9 cellular contexts compared by ENCODE assay signal in the genomic region with DNA sequence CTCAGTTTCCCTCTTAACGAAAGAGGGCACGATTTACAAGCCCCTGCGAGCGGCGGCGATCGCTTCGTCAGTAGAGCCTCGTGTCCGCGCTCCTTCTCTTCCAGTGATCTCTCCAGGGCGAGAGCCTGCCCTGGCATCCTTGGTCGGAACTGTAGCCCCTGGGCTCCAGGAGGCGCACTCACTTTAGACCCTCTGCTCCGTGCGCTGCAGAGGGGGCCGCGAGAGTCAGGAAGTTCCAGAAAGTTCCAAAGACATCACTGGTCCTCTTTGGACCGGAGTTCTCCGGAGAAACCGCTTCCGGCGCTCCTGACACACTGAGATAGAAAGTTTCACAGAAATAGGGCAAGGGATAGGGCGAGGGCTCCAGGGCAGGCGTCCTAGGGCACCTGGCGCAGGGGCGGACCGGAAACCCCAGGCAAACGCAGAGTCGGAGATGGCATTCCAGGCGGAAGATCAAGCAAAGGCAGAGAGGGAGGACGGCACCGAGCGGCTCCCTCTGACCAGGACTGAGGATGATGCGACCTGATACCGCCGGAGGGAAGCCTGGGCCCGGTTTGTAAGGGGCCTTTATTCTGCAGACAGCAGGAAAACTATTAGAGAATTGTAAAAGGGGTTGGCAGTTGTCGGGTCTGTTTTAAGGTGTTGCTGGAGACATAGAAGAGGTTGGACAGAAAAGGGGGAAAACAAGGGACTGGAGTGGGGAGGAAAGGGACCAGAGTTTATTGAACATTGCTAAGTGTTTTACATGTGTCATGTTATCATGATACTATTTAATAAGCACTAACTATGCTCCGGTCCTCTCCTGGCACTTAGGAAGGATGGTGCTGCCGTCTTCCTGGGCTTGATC. TPM values are rescaled to one million over a fixed set of nuclear protein-coding genes. Genes with fewer than 3 reads are reported as not detected.
DNase-seq lines count a peak whose midpoint lies in the region; FAIRE-seq and TF ChIP-seq lines count a peak whose summit lies in the region.
"Had no signal": no experiment of that assay in that cellular context is flagged by ENCODE, and none has a peak within 500 bp of the region (broad histone marks: within the 10 kb centered on the region; RNA-seq: fewer than 3 reads in every experiment).

No MANE protein-coding gene starts in this region.

- DNase-seq in H7 (peak; percentile 87), ascending aorta (ENCODE audit: low spot score in 2 of 2) (no peak), NCI-H446 (lab: John Stamatoyannopoulos, UW) (no peak), GM12891 (ENCODE audit: insufficient read length, low spot score) (no peak), NCI-H2196 treated with DMSO at 0.1 percent for 48 hours (lab: John Stamatoyannopoulos, UW; ENCODE audit: unreplicated experiment) (no peak), SIG-M5 (lab: John Stamatoyannopoulos, UW) (no peak)
- DNase-seq: NCI-H1105 had no signal

- H3K36me3 ChIP-seq in H7 (replicated peaks; ENCODE audit: control insufficient read depth, insufficient read depth, low read length), result no peaks in the 10 kb centered on the region
- H3K36me3 ChIP-seq in ascending aorta, result no peaks in the 10 kb centered on the region
- no peaks in the 10 kb centered on the region for H3K36me3 ChIP-seq in skeletal muscle tissue (ENCODE audit: control insufficient read depth in 3 of 3, insufficient read depth in 3 of 3, low read length in 3 of 3)

- no peak for FAIRE-seq in GM12891 (lab: Jason Lieb, UNC)

- peaks cover 49% of the 10 kb centered on the region for H3K27me3 ChIP-seq in H7 (ENCODE audit: control insufficient read depth, insufficient read depth, low read length)
- no peaks in the 10 kb centered on the region for H3K27me3 ChIP-seq in ascending aorta
- peaks cover 0 to 19% (median 19%) of the 10 kb centered on the region in 3 donors for H3K27me3 ChIP-seq in skeletal muscle tissue (ENCODE audit: control insufficient read depth in 3 of 3, insufficient read depth in 3 of 3, low read length in 3 of 3)

- H3K9ac ChIP-seq in skeletal muscle tissue (ENCODE audit: low read depth in 1 of 3, low read length in 3 of 3), result peak overlapping the region in 1 of 3 donors; percentile 66

- H3K4me1 ChIP-seq in ascending aorta, result peaks cover 8 to 12% of the 10 kb centered on the region in 2 donors
- peaks cover 6 to 18% (median 10%) of the 10 kb centered on the region in 3 donors for H3K4me1 ChIP-seq in skeletal muscle tissue (ENCODE audit: control insufficient read depth in 3 of 3, insufficient read depth in 3 of 3, low read length in 3 of 3)

- no peak for TF ChIP-seq CTCF in ascending aorta (IDR thresholded peaks at IDR 0.05)

- H3K4me3 ChIP-seq in H7 (ENCODE audit: insufficient read depth, low read depth, low read length), result peak overlapping the region; percentile 45
- H3K4me3 ChIP-seq in ascending aorta, result peak overlapping the region; percentile 66 to 78
- peak overlapping the region; percentile 49 for H3K4me3 ChIP-seq in iPS-18c (ENCODE audit: insufficient read depth, low read depth, low read length)
- H3K4me3 ChIP-seq in skeletal muscle tissue (ENCODE audit: low read length in 3 of 3), result peak overlapping the region; percentile 30 to 69 (median 38)

- peak overlapping the region; percentile 33 to 54 for H3K27ac ChIP-seq in ascending aorta
- H3K27ac ChIP-seq in skeletal muscle tissue (ENCODE audit: low read depth, low read length), result no peak overlapping the region

- intact Hi-C loops in ascending aorta (cut with DNase I), result loop anchor here (2.0 to 10.0 kb wide), 2 partner anchors 160 to 336 kb away; a partner anchor contains a TSS

- no peak for TF ChIP-seq POLR2A in GM12891 (IDR thresholded peaks at IDR 0.05; ENCODE audit: low read depth, low read length)

- H3K9me3 ChIP-seq in ascending aorta (no peaks in the 10 kb centered on the region), iPS-18c (ENCODE audit: control insufficient read depth, insufficient read depth, low read length) (peaks cover 4% of the 10 kb centered on the region), skeletal muscle tissue (ENCODE audit: control insufficient read depth in 3 of 3, low read length in 3 of 3) (no peaks in the 10 kb centered on the region)

TF ChIP-seq in GM12891, 5 proteins besides CTCF, POLR2A, EP300 and RAD21:
- TF ChIP-seq POLR2AphosphoS5 (IDR thresholded peaks at IDR 0.05; ENCODE audit: low read depth, low read length), result no peak
- no peak for TF ChIP-seq PAX5 (IDR thresholded peaks at IDR 0.05; ENCODE audit: insufficient read depth, low read length, severe bottlenecking)
- TF ChIP-seq TAF1 (IDR thresholded peaks at IDR 0.05; ENCODE audit: low read depth, low read length), result no peak
- TF ChIP-seq SPI1 (IDR thresholded peaks at IDR 0.05; ENCODE audit: low read depth, low read length), result no peak
- no peak for TF ChIP-seq POU2F2 (IDR thresholded peaks at IDR 0.05; ENCODE audit: low read depth, low read length)

RNA-seq across cellular contexts. Expression of a gene that starts 1.3 kb away (rescaled TPM):
- total RNA-seq in H7 (2014; rRNA removed; shearing (Covaris generic)), result 1.3 and 4.0 TPM in 2 replicates
- total RNA-seq in ascending aorta (2.4 TPM), skeletal muscle tissue (0.52 TPM)
- polyA plus RNA-seq in GM12891 (2012; ENCODE audit: low read depth, missing spikeins), result 0.40 TPM
